In the genomic region with DNA sequence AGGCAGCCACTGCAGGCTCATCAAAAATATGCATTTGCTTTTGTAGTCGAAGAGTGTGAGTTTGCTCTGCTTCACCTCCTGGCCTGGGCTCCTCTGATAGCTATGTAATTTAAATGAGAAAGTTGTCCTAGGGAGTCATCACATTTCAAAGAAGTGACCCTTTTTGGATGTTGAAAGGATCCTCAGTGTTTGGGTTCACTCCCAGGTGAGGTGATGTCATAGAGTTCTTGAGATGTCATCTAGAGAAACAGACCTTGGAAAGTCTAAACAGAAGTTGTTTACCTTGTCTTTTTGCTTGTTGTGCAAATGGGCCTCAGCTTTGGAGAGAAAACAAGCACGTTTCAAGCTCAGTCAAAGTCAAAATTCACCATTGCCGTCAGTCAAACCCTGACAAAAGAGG, we compare ENCODE assay signal across 28 cellular contexts.
"Had no signal": no experiment of that assay in that cellular context is flagged by ENCODE, and none has a peak within 500 bp of the region (broad histone marks: within the 10 kb centered on the region; RNA-seq: fewer than 3 reads in every experiment).

No MANE protein-coding gene starts in this region.

- DNase-seq: activated CD4-positive, alpha-beta memory T cell treated with anti-CD3 and anti-CD28 coated beads for 36 hours; activated CD4-positive, alpha-beta T cell treated with anti-CD3 and anti-CD28 coated beads, Interleukin-2, amount 10 ng/mL, durations not matched to agents 24 days and 14 days; activated CD4-positive, CD25-positive, alpha-beta regulatory T cell treated with anti-CD3 and anti-CD28 coated beads, Interleukin-2, amount 50 U/mL, for 72 hours; activated CD8-positive, alpha-beta memory T cell treated with anti-CD3 and anti-CD28 coated beads, Interleukin-2, amount 50 U/mL, for 4 hours; activated naive CD8-positive, alpha-beta T cell treated with anti-CD3 and anti-CD28 coated beads, Interleukin-2, amount 50 U/mL, for 24 hours; activated T-cell treated with anti-CD3 and anti-CD28 coated beads, Interleukin-2, amount 50 U/mL, for 1 hour; amygdala; central memory CD4-positive, alpha-beta T cell; foreskin melanocyte; islet precursor cell; left ventricle myocardium superior; mucosa of descending colon; stimulated activated CD4-positive, alpha-beta T cell treated with anti-CD3 and anti-CD28 coated beads, Interleukin-12 subunit alpha, Interleukin-12 subunit beta, amount 100 ng/mL, for 4 hours; stimulated activated CD4-positive, alpha-beta T cell treated with anti-CD3 and anti-CD28 coated beads, Interleukin-4, amount 100 ng/mL, for 1 hour; stimulated activated naive CD8-positive, alpha-beta T cell treated with anti-CD3 and anti-CD28 coated beads, Interleukin-15, Interleukin-2, amounts not matched to agents 100 U/mL and 50 U/mL, for 24 hours; T-helper 17 cell; T1000; testis; transverse colon; WERI-Rb-1 had no signal

- H3K4me3 Mint-ChIP-seq: activated CD4-positive, alpha-beta memory T cell treated with anti-CD3 and anti-CD28 coated beads for 36 hours; activated CD4-positive, alpha-beta T cell treated with anti-CD3 and anti-CD28 coated beads, Interleukin-2, amount 10 ng/mL, durations not matched to agents 24 days and 14 days; activated naive CD4-positive, alpha-beta T cell treated with anti-CD3 and anti-CD28 coated beads, Interleukin-2, amount 50 U/mL, for 24 hours; activated naive CD8-positive, alpha-beta T cell treated with anti-CD3 and anti-CD28 coated beads, Interleukin-2, amount 50 U/mL, for 24 hours; activated T-helper 17 cell treated with anti-CD3 and anti-CD28 coated beads, Interleukin-2, amount 50 U/mL, for 72 hours; dendritic cell treated with granulocyte-macrophage colony-stimulating factor and Interleukin-4, amounts not matched to agents 40 ng/mL and 50 ng/mL, for 4 days; natural killer cell treated with Interleukin-12 subunit alpha and Interleukin-12 subunit beta and Interleukin-15 and Interleukin-18, amount 100 ng/mL, for 72 hours; T-helper 17 cell had no signal

- H3K27ac ChIP-seq: breast epithelium, esophagus muscularis mucosa, testis, transverse colon, WERI-Rb-1 had no signal

- ATAC-seq: activated naive CD8-positive, alpha-beta T cell treated with anti-CD3 and anti-CD28 coated beads, Interleukin-2, amount 50 U/mL, for 24 hours; activated T-helper 17 cell treated with anti-CD3 and anti-CD28 coated beads, Interleukin-2, amount 50 U/mL, for 72 hours; left ventricle myocardium superior; mucosa of descending colon; natural killer cell treated with Interleukin-12 subunit alpha and Interleukin-12 subunit beta and Interleukin-15 and Interleukin-18, amount 100 ng/mL, for 72 hours; sciatic nerve; stimulated activated naive CD8-positive, alpha-beta T cell treated with anti-CD3 and anti-CD28 coated beads, Interleukin-15, Interleukin-2, amounts not matched to agents 100 U/mL and 50 U/mL, for 24 hours; T-helper 17 cell had no signal

- H3K4me1 Mint-ChIP-seq: activated CD4-positive, alpha-beta T cell treated with anti-CD3 and anti-CD28 coated beads, Interleukin-2, amount 10 ng/mL, durations not matched to agents 24 days and 14 days; activated naive CD4-positive, alpha-beta T cell treated with anti-CD3 and anti-CD28 coated beads, Interleukin-2, amount 50 U/mL, for 24 hours; activated naive CD8-positive, alpha-beta T cell treated with anti-CD3 and anti-CD28 coated beads, Interleukin-2, amount 50 U/mL, for 24 hours; activated T-helper 17 cell treated with anti-CD3 and anti-CD28 coated beads, Interleukin-2, amount 50 U/mL, for 72 hours had no signal

- H3K27me3 Mint-ChIP-seq: progenitor cell of endocrine pancreas had no signal

- H3K9me3 Mint-ChIP-seq: activated CD4-positive, alpha-beta memory T cell treated with anti-CD3 and anti-CD28 coated beads for 36 hours; activated naive CD4-positive, alpha-beta T cell treated with anti-CD3 and anti-CD28 coated beads, Interleukin-2, amount 50 U/mL, for 24 hours; activated T-helper 17 cell treated with anti-CD3 and anti-CD28 coated beads, Interleukin-2, amount 50 U/mL, for 72 hours; dendritic cell treated with granulocyte-macrophage colony-stimulating factor and Interleukin-4, amounts not matched to agents 40 ng/mL and 50 ng/mL, for 4 days; natural killer cell treated with Interleukin-12 subunit alpha and Interleukin-12 subunit beta and Interleukin-15 and Interleukin-18, amount 100 ng/mL, for 72 hours had no signal

- H3K36me3 Mint-ChIP-seq: activated CD4-positive, alpha-beta memory T cell treated with anti-CD3 and anti-CD28 coated beads for 36 hours; activated naive CD4-positive, alpha-beta T cell treated with anti-CD3 and anti-CD28 coated beads, Interleukin-2, amount 50 U/mL, for 24 hours; natural killer cell treated with Interleukin-12 subunit alpha and Interleukin-12 subunit beta and Interleukin-15 and Interleukin-18, amount 100 ng/mL, for 72 hours had no signal

- H3K9me3 ChIP-seq: mucosa of descending colon, testis, transverse colon had no signal

- H3K27ac Mint-ChIP-seq: activated CD4-positive, alpha-beta memory T cell treated with anti-CD3 and anti-CD28 coated beads for 36 hours; activated CD4-positive, alpha-beta T cell treated with anti-CD3 and anti-CD28 coated beads, Interleukin-2, amount 10 ng/mL, durations not matched to agents 24 days and 14 days; activated naive CD4-positive, alpha-beta T cell treated with anti-CD3 and anti-CD28 coated beads, Interleukin-2, amount 50 U/mL, for 24 hours; activated naive CD8-positive, alpha-beta T cell treated with anti-CD3 and anti-CD28 coated beads, Interleukin-2, amount 50 U/mL, for 24 hours; activated T-helper 17 cell treated with anti-CD3 and anti-CD28 coated beads, Interleukin-2, amount 50 U/mL, for 72 hours; dendritic cell treated with granulocyte-macrophage colony-stimulating factor and Interleukin-4, amounts not matched to agents 40 ng/mL and 50 ng/mL, for 4 days; natural killer cell treated with Interleukin-12 subunit alpha and Interleukin-12 subunit beta and Interleukin-15 and Interleukin-18, amount 100 ng/mL, for 72 hours; progenitor cell of endocrine pancreas; T-helper 17 cell had no signal

- H3K4me1 ChIP-seq: breast epithelium, esophagus muscularis mucosa, testis, transverse colon had no signal

- H3K27me3 ChIP-seq: breast epithelium, esophagus muscularis mucosa, testis had no signal
